In the genomic region with DNA sequence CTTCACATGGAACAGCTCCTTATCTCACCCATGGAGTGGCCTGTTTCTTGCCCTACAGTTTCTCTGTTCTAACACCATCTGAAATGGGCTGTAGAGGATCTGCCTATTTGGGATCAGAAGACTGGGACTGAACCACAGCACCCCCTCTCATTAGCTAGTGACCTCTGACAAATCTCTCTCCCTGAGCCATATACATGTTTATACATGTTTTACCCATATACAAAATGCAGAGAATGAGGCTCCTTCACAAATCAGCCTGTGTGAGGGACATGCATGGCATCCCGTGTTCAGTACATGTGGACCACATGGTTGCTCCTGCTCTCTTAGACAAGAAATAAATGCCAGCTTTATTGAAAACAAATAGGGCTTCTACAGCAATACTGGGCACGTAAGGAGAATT, we compare ENCODE assay signal across 21 cellular contexts.
"Had no signal": no experiment of that assay in that cellular context is flagged by ENCODE, and none has a peak within 500 bp of the region (broad histone marks: within the 10 kb centered on the region; RNA-seq: fewer than 3 reads in every experiment).

No MANE protein-coding gene starts in this region.

- H3K27ac Mint-ChIP-seq: IgD-negative memory B cell had no signal

- FAIRE-seq: K562, RCC 7860 had no signal

- ATAC-seq: K562 had no signal

- DNase-seq: Kasumi-1, MM.1S, NCI-H1092 treated with DMSO at 0.1 percent for 48 hours, NCI-H1436, NCI-H187, NCI-H2029, NCI-H2081 treated with DMSO at 0.1 percent for 48 hours, NCI-H2171, NCI-H226, NCI-H446, NCI-H510A, NCI-H524 treated with DMSO at 0.1 percent for 48 hours, NCI-H69, NCI-H774, Right ventricle myocardium superior, RPMI8226, SK-N-SH had no signal

- H3K9ac ChIP-seq: KMS-11, SK-N-SH had no signal

- H3K36me3 Mint-ChIP-seq: IgD-negative memory B cell had no signal

- H3K4me3 Mint-ChIP-seq: IgD-negative memory B cell had no signal

- H3K27ac ChIP-seq: KMS-11 had no signal

- H3K4me2 ChIP-seq: KMS-11, SK-N-SH had no signal

- H3K9me3 ChIP-seq: SK-N-SH had no signal

- H3K4me3 ChIP-seq: K562 had no signal
